In genomic region chr19:5891938-5892771, GRCh38 we compare ENCODE assay signal across 8 cellular contexts.
DNase-seq lines count a peak whose midpoint lies in the region; ATAC-seq and TF ChIP-seq lines count a peak whose summit lies in the region.

No MANE protein-coding gene starts in this region.

- no peak overlapping the region for H3K4me3 ChIP-seq in NB4 (ENCODE audit: low read depth, low read length)

- no peak for ATAC-seq in central memory CD8-positive, alpha-beta T cell (replicated peaks; ENCODE audit: extremely low read depth, poor library complexity, severe bottlenecking)
- peak; percentile 42 for ATAC-seq in memory B cell (ENCODE audit: low read depth)
- ATAC-seq in HG03521 (IDR thresholded peaks at IDR 0.05; ENCODE audit: unreplicated experiment), result no peak

- peaks cover 4% of the 10 kb centered on the region for H3K4me1 Mint-ChIP-seq in central memory CD8-positive, alpha-beta T cell
- H3K4me1 Mint-ChIP-seq in memory B cell, result peaks cover 7% of the 10 kb centered on the region

- peak overlapping the region; percentile 29 for H3K27ac Mint-ChIP-seq in central memory CD8-positive, alpha-beta T cell (ENCODE audit: low read depth)
- H3K27ac Mint-ChIP-seq in memory B cell, result no peak overlapping the region

- peaks cover 8% of the 10 kb centered on the region for H3K36me3 Mint-ChIP-seq in central memory CD8-positive, alpha-beta T cell (ENCODE audit: insufficient read depth)
- peaks cover 5% of the 10 kb centered on the region for H3K36me3 Mint-ChIP-seq in memory B cell

- H3K9me3 Mint-ChIP-seq in central memory CD8-positive, alpha-beta T cell, result no peaks in the 10 kb centered on the region
- H3K9me3 Mint-ChIP-seq in memory B cell, result no peaks in the 10 kb centered on the region

- H3K27me3 Mint-ChIP-seq in central memory CD8-positive, alpha-beta T cell, result no peaks in the 10 kb centered on the region
- H3K27me3 Mint-ChIP-seq in memory B cell, result peaks cover 6% of the 10 kb centered on the region

- TF ChIP-seq POLR2A in NB4 (IDR thresholded peaks at IDR 0.05; ENCODE audit: extremely low read depth, insufficient read length), result peak; percentile 16

- H3K4me3 Mint-ChIP-seq in central memory CD8-positive, alpha-beta T cell, result no peak overlapping the region
- H3K4me3 Mint-ChIP-seq in memory B cell, result no peak overlapping the region

- peak; percentile 49 for TF ChIP-seq CTCF in NB4 (IDR thresholded peaks at IDR 0.05; ENCODE audit: low read depth, low read length)

- peak; percentile 6 for DNase-seq in NCI-H2107 treated with DMSO at 0.1 percent for 48 hours (lab: John Stamatoyannopoulos, UW; ENCODE audit: unreplicated experiment)
- no peak for DNase-seq in NCI-H2107 (lab: John Stamatoyannopoulos, UW)
- peak; percentile 44 for DNase-seq in NB4 (ENCODE audit: low read depth)
- no peak for DNase-seq in central memory CD8-positive, alpha-beta T cell (ENCODE audit: low spot score in 2 of 2)
- DNase-seq in memory B cell (ENCODE audit: low spot score in 2 of 2), result no peak
- DNase-seq in NK-92 treated with Interleukin-12 subunit alpha and Interleukin-12 subunit beta, amount 100 ng/mL, for 24 hours (lab: John Stamatoyannopoulos, UW), result no peak
- no peak for DNase-seq in T-helper 1 cell

Comparison
In these comparisons a context has a peak if more than half of its experiments do, and no peak if none do; other contexts are left out.
1. DNase-seq: peak in NCI-H2107 treated with DMSO at 0.1 percent for 48 hours (single experiment) and NB4 (single experiment); none in NCI-H2107 (single experiment), central memory CD8-positive, alpha-beta T cell (0 of 2), memory B cell (0 of 2), NK-92 treated with Interleukin-12 subunit alpha and Interleukin-12 subunit beta, amount 100 ng/mL, for 24 hours (single experiment) and T-helper 1 cell (0 of 5).